Comparison of ENCODE assay signal across 20 cellular contexts in the genomic region with DNA sequence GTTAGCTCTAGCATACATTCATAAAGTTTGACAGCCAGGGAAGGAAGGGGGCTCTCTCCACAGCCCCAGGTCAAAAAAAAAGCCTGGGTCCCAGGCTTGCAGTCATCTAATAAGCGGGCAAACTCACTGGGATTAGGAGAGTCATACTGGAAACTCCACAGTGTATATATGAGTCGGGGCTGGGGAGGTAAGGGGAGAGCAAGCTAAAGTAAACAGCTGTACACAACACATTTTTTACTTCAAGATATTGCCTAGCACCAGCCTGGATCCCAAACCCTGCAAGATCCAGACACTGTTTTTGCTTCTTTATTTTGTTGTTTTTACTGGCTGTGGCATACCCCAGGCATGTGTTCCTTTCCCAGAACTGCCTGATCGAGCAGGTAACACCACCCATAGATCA.
DNase-seq lines count a peak whose midpoint lies in the region; ATAC-seq and TF ChIP-seq lines count a peak whose summit lies in the region.
"Had no signal": no experiment of that assay in that cellular context is flagged by ENCODE, and none has a peak within 500 bp of the region (broad histone marks: within the 10 kb centered on the region; RNA-seq: fewer than 3 reads in every experiment).

No MANE protein-coding gene starts in this region.

- no peak overlapping the region; the same call in 1 of the 2 replicates for H2AFZ ChIP-seq in PC-3 (ENCODE audit: low read length)

- DNase-seq in ELR (ENCODE audit: low read depth) (peak; percentile 30), PC-3 (no peak), fibroblast of the aortic adventitia (ENCODE audit: low read depth) (peak; percentile 44), sciatic nerve (ENCODE audit: low spot score) (no peak), HEK293T (ENCODE audit: extremely low spot score) (no peak)
- no peak for DNase-seq in activated naive CD4-positive, alpha-beta T cell treated with Interleukin-2 at 50 U/mL for 16 hours
- DNase-seq: activated CD4-positive, alpha-beta memory T cell treated with anti-CD3 and anti-CD28 coated beads for 36 hours; activated naive CD8-positive, alpha-beta T cell treated with anti-CD3 and anti-CD28 coated beads, Interleukin-2, amount 50 U/mL, for 24 hours; activated T-cell treated with anti-CD3 and anti-CD28 coated beads, Interleukin-2, amount 50 U/mL, for 72 hours; DMS53; hippocampal formation; left cardiac atrium; NCI-H1930; NCI-H524; OCI-M1; stimulated activated CD4-positive, alpha-beta T cell treated with anti-CD3 and anti-CD28 coated beads, Interleukin-15, amount 100 ng/mL, for 24 hours; substantia nigra had no signal

- BruUV-seq in PC-3 (replicated peaks; lab: Mats Ljungman, UMichigan), result no TSS peak

- intact Hi-C loops in PC-3 (cut with micrococcal nuclease) (loop anchor here (1.0 kb wide), 1 partner anchor 119 kb away; no protein-coding TSS in a partner anchor), sciatic nerve (cut with DNase I) (no loop called here)

- H3K9me2 ChIP-seq in PC-3 (replicated peaks; ENCODE audit: low read length), result no peaks in the 10 kb centered on the region

- H4K20me1 ChIP-seq in PC-3 (ENCODE audit: low read length), result no peaks in the 10 kb centered on the region
- H4K20me1 ChIP-seq: BLaER1 had no signal

- CTCF ChIA-PET in PC-3 (lab: Charles Lee) (no interaction called here), HEK293T (lab: Yijun Ruan, JAX) (interaction anchor here (0.7 kb wide), 1 partner anchor 22 kb away, joined by 3 read pairs; no protein-coding TSS in a partner anchor)

- no peaks in the 10 kb centered on the region for H3K9me3 ChIP-seq in PC-3 (ENCODE audit: low read length)
- H3K9me3 ChIP-seq: BLaER1 had no signal

- peak overlapping the region; percentile 34 for H3K4me2 ChIP-seq in PC-3 (ENCODE audit: low read length)
- H3K4me2 ChIP-seq: BLaER1 had no signal

- no peaks in the 10 kb centered on the region for H3K79me2 ChIP-seq in PC-3 (ENCODE audit: low read length)

- H3K4me3 ChIP-seq in PC-3 (ENCODE audit: low read length), result peak overlapping the region; percentile 6; the same call in 1 of the 2 replicates
- no peak overlapping the region for H3K4me3 ChIP-seq in fibroblast of the aortic adventitia (ENCODE audit: low read depth, low read length)
- H3K4me3 ChIP-seq: BLaER1 had no signal

- H3F3A ChIP-seq in PC-3 (ENCODE audit: low read length, unreplicated experiment), result peaks cover 10% of the 10 kb centered on the region

- no peaks in the 10 kb centered on the region for H3K27me3 ChIP-seq in PC-3 (ENCODE audit: low read length)
- H3K27me3 ChIP-seq: BLaER1 had no signal

- H3K36me3 ChIP-seq in PC-3 (ENCODE audit: low read depth, low read length), result no peaks in the 10 kb centered on the region
- H3K36me3 ChIP-seq: BLaER1 had no signal

- POLR2A ChIA-PET in PC-3 (lab: Charles Lee; ENCODE audit: unreplicated experiment) (no interaction called here), HEK293T (lab: Yijun Ruan, JAX) (no interaction called here)

- H3K4me1 ChIP-seq in PC-3 (ENCODE audit: insufficient read depth, low read length), result peaks cover 28% of the 10 kb centered on the region
- H3K4me1 ChIP-seq: BLaER1 had no signal

- H3K27ac ChIP-seq in PC-3 (ENCODE audit: low read length), result peak overlapping the region; percentile 88
- H3K27ac ChIP-seq: BLaER1 had no signal

- TF ChIP-seq CTCF in PC-3 (conservative IDR thresholded peaks at IDR 0.05; ENCODE audit: low read depth, low read length), result no peak
- TF ChIP-seq CTCF in fibroblast of the aortic adventitia (IDR thresholded peaks at IDR 0.05; ENCODE audit: insufficient read depth, low read length), result no peak

- peak overlapping the region; percentile 10; the same call in 1 of the 2 replicates for H3K9ac ChIP-seq in PC-3 (ENCODE audit: low read length)
- H3K9ac ChIP-seq: BLaER1 had no signal

- ATAC-seq in PC-3 (peak; percentile 65), sciatic nerve (peak; percentile 48), esophagus mucosa (no peak), GM18858 (IDR thresholded peaks at IDR 0.05; ENCODE audit: unreplicated experiment) (no peak)
- ATAC-seq: activated naive CD8-positive, alpha-beta T cell treated with anti-CD3 and anti-CD28 coated beads, Interleukin-2, amount 50 U/mL, for 24 hours; activated T-cell treated with anti-CD3 and anti-CD28 coated beads, Interleukin-2, amount 50 U/mL, for 72 hours had no signal

TF ChIP-seq in HEK293T, 16 proteins besides CTCF, POLR2A, EP300 and RAD21:
- TF ChIP-seq FOXA1 (IDR thresholded peaks at IDR 0.05) (no peak), NFRKB (IDR thresholded peaks at IDR 0.05) (no peak), SUZ12 (IDR thresholded peaks at IDR 0.05) (no peak), CTBP1 (IDR thresholded peaks at IDR 0.05; ENCODE audit: borderline replicate concordance) (no peak), TARDBP (IDR thresholded peaks at IDR 0.05) (no peak), BHLHE40 (IDR thresholded peaks at IDR 0.05; ENCODE audit: borderline replicate concordance) (no peak), LEF1 (IDR thresholded peaks at IDR 0.05; ENCODE audit: borderline replicate concordance) (no peak), L3MBTL2 (conservative IDR thresholded peaks at IDR 0.05) (no peak), FOXK2 (IDR thresholded peaks at IDR 0.05) (no peak), SP1 (IDR thresholded peaks at IDR 0.05) (no peak), ZNF384 (IDR thresholded peaks at IDR 0.05) (no peak), HDGF (IDR thresholded peaks at IDR 0.05; ENCODE audit: borderline replicate concordance) (no peak), ELF4 (IDR thresholded peaks at IDR 0.05) (no peak)
- TF ChIP-seq, protein P1, sequence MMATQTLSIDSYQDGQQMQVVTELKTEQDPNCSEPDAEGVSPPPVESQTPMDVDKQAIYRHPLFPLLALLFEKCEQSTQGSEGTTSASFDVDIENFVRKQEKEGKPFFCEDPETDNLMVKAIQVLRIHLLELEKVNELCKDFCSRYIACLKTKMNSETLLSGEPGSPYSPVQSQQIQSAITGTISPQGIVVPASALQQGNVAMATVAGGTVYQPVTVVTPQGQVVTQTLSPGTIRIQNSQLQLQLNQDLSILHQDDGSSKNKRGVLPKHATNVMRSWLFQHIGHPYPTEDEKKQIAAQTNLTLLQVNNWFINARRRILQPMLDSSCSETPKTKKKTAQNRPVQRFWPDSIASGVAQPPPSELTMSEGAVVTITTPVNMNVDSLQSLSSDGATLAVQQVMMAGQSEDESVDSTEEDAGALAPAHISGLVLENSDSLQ (IDR thresholded peaks at IDR 0.05), result no peak

Comparison
In these comparisons a context has a peak if more than half of its experiments do, and no peak if none do; other contexts are left out.
1. DNase-seq: peak in ELR (single experiment) and fibroblast of the aortic adventitia (single experiment); none in PC-3 (single experiment), sciatic nerve (single experiment), HEK293T (single experiment) and activated naive CD4-positive, alpha-beta T cell treated with Interleukin-2 at 50 U/mL for 16 hours (single experiment).
2. ATAC-seq: peak in PC-3 (single experiment) and sciatic nerve (single experiment); none in esophagus mucosa (single experiment) and GM18858 (single experiment).